Comparison of ENCODE assay signal across 19 cellular contexts in the genomic region with DNA sequence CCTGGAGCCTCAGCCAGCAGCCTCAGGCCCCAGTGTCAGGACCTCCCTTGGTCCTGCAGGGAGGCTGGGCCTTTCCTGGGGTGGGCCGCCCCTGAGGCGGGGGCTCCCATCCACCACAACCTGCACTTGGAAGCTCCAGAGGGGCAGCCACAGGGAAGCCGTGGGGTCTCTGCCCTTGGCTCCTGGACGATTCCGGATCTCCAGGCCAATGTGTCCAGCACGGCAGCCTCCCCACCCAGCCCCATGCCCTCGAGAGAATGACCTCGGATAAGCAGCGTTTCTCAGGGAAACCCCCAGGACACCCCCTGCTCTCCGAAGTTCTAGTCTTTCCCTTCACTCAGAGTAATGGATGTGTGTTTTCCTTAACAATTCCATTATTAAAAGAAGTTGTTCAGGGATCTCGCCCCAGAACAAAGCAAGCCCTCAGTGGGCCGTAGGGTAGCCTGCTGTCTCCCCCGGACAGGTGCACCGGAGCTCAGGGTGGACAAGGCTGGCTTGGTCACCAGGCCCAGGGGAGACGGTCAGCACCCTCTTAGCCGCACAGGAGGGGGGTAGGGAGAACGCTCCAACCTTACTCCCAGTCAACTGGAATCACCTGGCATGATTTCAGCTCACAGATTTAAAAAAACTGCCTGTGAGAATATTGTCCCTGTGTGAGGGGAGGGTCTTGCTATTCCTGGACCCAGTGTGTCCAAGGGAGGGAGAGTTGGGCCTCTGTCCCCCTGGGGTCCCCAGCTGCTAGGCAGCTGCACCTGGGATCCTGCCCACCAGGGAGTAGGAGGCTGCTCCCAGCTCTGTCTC.
DNase-seq lines count a peak whose midpoint lies in the region; ATAC-seq and TF ChIP-seq lines count a peak whose summit lies in the region.
"Had no signal": no experiment of that assay in that cellular context is flagged by ENCODE, and none has a peak within 500 bp of the region (broad histone marks: within the 10 kb centered on the region; RNA-seq: fewer than 3 reads in every experiment).

No MANE protein-coding gene starts in this region.

- WGBS in right cardiac atrium = 88% methylated on average over 17 of the region's 17 CpGs
- WGBS in upper lobe of left lung, 2 donors = 87% methylated on average over 8 to 16 of the region's 17 CpGs
- no CpG with 5 or more reads among the region's 17 CpGs for WGBS in gastroesophageal sphincter (ENCODE audit: low coverage in 1 of 2), 2 donors

- H3K27ac ChIP-seq in right cardiac atrium (ENCODE audit: low read length) (no peak overlapping the region), angular gyrus (ENCODE audit: low read depth, low read length) (peak overlapping the region; percentile 51), osteoblast (ENCODE audit: low read depth, low read length) (no peak overlapping the region), upper lobe of left lung (no peak overlapping the region), gastroesophageal sphincter (no peak overlapping the region)
- H3K27ac ChIP-seq in effector memory CD4-positive, alpha-beta T cell (ENCODE audit: insufficient read depth, low read length, poor library complexity, severe bottlenecking) = no peak overlapping the region

- no peak overlapping the region for H2AFZ ChIP-seq in osteoblast (ENCODE audit: low read length)

- intact Hi-C loops in cardiac septum (cut with DNase I) (no loop called here), right cardiac atrium (cut with DNase I) (no loop called here)

- no peaks in the 10 kb centered on the region for H4K20me1 ChIP-seq in osteoblast (ENCODE audit: insufficient read depth, low read length)

- ATAC-seq in right cardiac atrium (no peak), upper lobe of left lung (ENCODE audit: low FRiP score in 2 of 2) (no peak), HG02763 (IDR thresholded peaks at IDR 0.05; ENCODE audit: unreplicated experiment) (no peak), gastroesophageal sphincter (no peak)
- ATAC-seq: CD8-positive, alpha-beta T cell had no signal

- H3K27me3 ChIP-seq in right cardiac atrium (ENCODE audit: control insufficient read depth, insufficient read depth) = no peaks in the 10 kb centered on the region
- H3K27me3 ChIP-seq in osteoblast (ENCODE audit: insufficient read depth, low read length) = peaks cover 3% of the 10 kb centered on the region
- H3K27me3 ChIP-seq in upper lobe of left lung = no peaks in the 10 kb centered on the region
- H3K27me3 ChIP-seq in effector memory CD4-positive, alpha-beta T cell (replicated peaks; ENCODE audit: control insufficient read depth, insufficient read depth, low read length, poor library complexity, severe bottlenecking) = no peaks in the 10 kb centered on the region
- peaks cover 62% of the 10 kb centered on the region for H3K27me3 ChIP-seq in gastroesophageal sphincter

- TF ChIP-seq EP300 in upper lobe of left lung (IDR thresholded peaks at IDR 0.05) (no peak), gastroesophageal sphincter (IDR thresholded peaks at IDR 0.05) (no peak)

- TF ChIP-seq POLR2A in upper lobe of left lung (IDR thresholded peaks at IDR 0.05) = no peak
- TF ChIP-seq POLR2A in gastroesophageal sphincter (IDR thresholded peaks at IDR 0.05) = no peak

- H3K4me3 ChIP-seq in right cardiac atrium (ENCODE audit: low read length) (no peak overlapping the region), osteoblast (ENCODE audit: insufficient read depth, low read length) (no peak overlapping the region), upper lobe of left lung (no peak overlapping the region), gastroesophageal sphincter (no peak overlapping the region)
- H3K4me3 ChIP-seq in effector memory CD4-positive, alpha-beta T cell (ENCODE audit: insufficient read depth, low read depth, low read length, poor library complexity, severe bottlenecking) = no peak overlapping the region

- no peak for TF ChIP-seq CTCF in osteoblast (IDR thresholded peaks at IDR 0.05; ENCODE audit: extremely low read depth, low read depth, low read length)
- TF ChIP-seq CTCF in upper lobe of left lung (IDR thresholded peaks at IDR 0.05) = no peak
- TF ChIP-seq CTCF in gastroesophageal sphincter (IDR thresholded peaks at IDR 0.05) = no peak

- H3K9me3 ChIP-seq in right cardiac atrium (ENCODE audit: control insufficient read depth, low read length) (no peaks in the 10 kb centered on the region), osteoblast (ENCODE audit: low read depth, low read length) (no peaks in the 10 kb centered on the region), upper lobe of left lung (peaks cover 0 to under 1% (median 0%) of the 10 kb centered on the region in 4 donors), gastroesophageal sphincter (peaks cover 0 to 3% (median 0%) of the 10 kb centered on the region in 3 donors)
- H3K9me3 ChIP-seq in effector memory CD4-positive, alpha-beta T cell (ENCODE audit: control insufficient read depth, low read length) = no peaks in the 10 kb centered on the region

- DNase-seq in cardiac septum (ENCODE audit: low spot score) (peak; percentile 55), right cardiac atrium (no peak), osteoblast (ENCODE audit: insufficient read length, low spot score, missing footprints) (peak; percentile 57), upper lobe of left lung (peak; percentile 12 to 61)
- DNase-seq in effector memory CD4-positive, alpha-beta T cell = no peak
- DNase-seq: ACHN; CD8-positive, alpha-beta T cell; DMS 273 treated with DMSO at 0.1 percent for 48 hours; EL; HCEC 1CT; MV-4-11; NCI-H1436; NCI-H2029 treated with DMSO at 0.1 percent for 48 hours; NCI-H510A; NCI-H82; Right ventricle myocardium superior had no signal

- no peaks in the 10 kb centered on the region for H3K79me2 ChIP-seq in osteoblast (ENCODE audit: insufficient read depth, low read length)

- H3K36me3 ChIP-seq in osteoblast (ENCODE audit: insufficient read depth, low read length) = no peaks in the 10 kb centered on the region
- no peaks in the 10 kb centered on the region for H3K36me3 ChIP-seq in upper lobe of left lung
- H3K36me3 ChIP-seq in effector memory CD4-positive, alpha-beta T cell (ENCODE audit: control insufficient read depth, insufficient read depth, low read length) = no peaks in the 10 kb centered on the region
- H3K36me3 ChIP-seq in gastroesophageal sphincter = no peaks in the 10 kb centered on the region

- H3K4me2 ChIP-seq in osteoblast (ENCODE audit: insufficient read depth, low read length) = no peak overlapping the region

- H3K4me1 ChIP-seq in right cardiac atrium (ENCODE audit: control insufficient read depth, insufficient read depth, low read length) (no peaks in the 10 kb centered on the region), osteoblast (ENCODE audit: insufficient read depth, low read length) (no peaks in the 10 kb centered on the region), upper lobe of left lung (no peaks in the 10 kb centered on the region), gastroesophageal sphincter (no peaks in the 10 kb centered on the region)
- H3K4me1 ChIP-seq in effector memory CD4-positive, alpha-beta T cell (ENCODE audit: control insufficient read depth, insufficient read depth, low read length, poor library complexity, severe bottlenecking) = no peaks in the 10 kb centered on the region

Comparison
In these comparisons a context has a peak if more than half of its experiments do, and no peak if none do; other contexts are left out.
1. DNase-seq: peak in cardiac septum (single experiment), osteoblast (single experiment) and upper lobe of left lung (2 of 2); none in right cardiac atrium (0 of 3) and effector memory CD4-positive, alpha-beta T cell (0 of 3).